ENCODE assay signal across 33 cellular contexts in genomic region chr19:31600731-31601295, GRCh38.
"Had no signal": no experiment of that assay in that cellular context is flagged by ENCODE, and none has a peak within 500 bp of the region (broad histone marks: within the 10 kb centered on the region; RNA-seq: fewer than 3 reads in every experiment).

No MANE protein-coding gene starts in this region.

- H3K36me3 Mint-ChIP-seq: activated CD8-positive, alpha-beta memory T cell treated with anti-CD3 and anti-CD28 coated beads, Interleukin-2, amount 10 ng/mL, durations not matched to agents 7 days and 5 days; activated naive CD4-positive, alpha-beta T cell treated with anti-CD3 and anti-CD28 coated beads, Interleukin-2, amount 10 ng/mL, durations not matched to agents 7 days and 5 days; activated naive CD8-positive, alpha-beta T cell had no signal

- H3K9me3 Mint-ChIP-seq: activated CD4-positive, alpha-beta memory T cell treated with anti-CD3 and anti-CD28 coated beads, Interleukin-2, amount 10 ng/mL, durations not matched to agents 7 days and 5 days; activated naive CD4-positive, alpha-beta T cell treated with anti-CD3 and anti-CD28 coated beads, Interleukin-2, amount 10 ng/mL, durations not matched to agents 7 days and 5 days; activated naive CD8-positive, alpha-beta T cell treated with anti-CD3 and anti-CD28 coated beads, Interleukin-2, amount 50 U/mL, for 24 hours had no signal

- H3K36me3 ChIP-seq: brain microvascular endothelial cell, WERI-Rb-1 had no signal

- H3K4me3 ChIP-seq: K562, PC-9 had no signal

- H3K27me3 ChIP-seq: brain microvascular endothelial cell had no signal

- H3K27ac ChIP-seq: brain microvascular endothelial cell, PC-9, RWPE1, WERI-Rb-1 had no signal

- ATAC-seq: activated CD8-positive, alpha-beta memory T cell treated with anti-CD3 and anti-CD28 coated beads, Interleukin-2, amount 10 ng/mL, durations not matched to agents 7 days and 5 days; activated naive CD8-positive, alpha-beta T cell treated with anti-CD3 and anti-CD28 coated beads, Interleukin-2, amount 50 U/mL, for 24 hours; K562; Right ventricle myocardium inferior had no signal

- H3K4me1 Mint-ChIP-seq: activated CD4-positive, alpha-beta memory T cell treated with anti-CD3 and anti-CD28 coated beads, Interleukin-2, amount 10 ng/mL, durations not matched to agents 7 days and 5 days; activated CD8-positive, alpha-beta memory T cell treated with anti-CD3 and anti-CD28 coated beads, Interleukin-2, amount 10 ng/mL, durations not matched to agents 7 days and 5 days; activated naive CD4-positive, alpha-beta T cell treated with anti-CD3 and anti-CD28 coated beads, Interleukin-2, amount 10 ng/mL, durations not matched to agents 7 days and 5 days; activated naive CD8-positive, alpha-beta T cell treated with anti-CD3 and anti-CD28 coated beads, Interleukin-2, amount 50 U/mL, for 24 hours had no signal

- DNase-seq: activated CD4-positive, alpha-beta memory T cell treated with anti-CD3 and anti-CD28 coated beads, Interleukin-2, amount 10 ng/mL, durations not matched to agents 7 days and 5 days; activated CD4-positive, alpha-beta T cell treated with anti-CD3 and anti-CD28 coated beads for 1 hour; activated CD4-positive, alpha-beta T cell treated with anti-CD3 and anti-CD28 coated beads for 48 hours; activated CD4-positive, CD25-positive, alpha-beta regulatory T cell; activated CD8-positive, alpha-beta memory T cell treated with anti-CD3 and anti-CD28 coated beads for 24 hours; activated CD8-positive, alpha-beta memory T cell treated with anti-CD3 and anti-CD28 coated beads, Interleukin-2, amount 10 ng/mL, durations not matched to agents 7 days and 5 days; activated CD8-positive, alpha-beta memory T cell treated with anti-CD3 and anti-CD28 coated beads, Interleukin-2, amount 50 U/mL, for 48 hours; activated effector memory CD4-positive, alpha-beta T cell treated with Interleukin-2 at 50 U/mL for 16 hours; activated naive CD4-positive, alpha-beta T cell treated with anti-CD3 and anti-CD28 coated beads, Interleukin-2, amount 10 ng/mL, durations not matched to agents 7 days and 5 days; activated naive CD8-positive, alpha-beta T cell treated with anti-CD3 and anti-CD28 coated beads, Interleukin-2, amount 50 U/mL, for 24 hours; activated T-cell treated with anti-CD3 and anti-CD28 coated beads, Interleukin-2, amount 50 U/mL, for 48 hours; anterior cingulate cortex; brain microvascular endothelial cell; central memory CD4-positive, alpha-beta T cell; NCI-H1092 treated with DMSO at 0.1 percent for 48 hours; NCI-H1417; NCI-H146; NCI-H187; NCI-H2081 treated with DMSO at 0.1 percent for 48 hours; NCI-H226; NCI-H446 treated with DMSO at 0.1 percent for 48 hours; NCI-H524; PC-9; SIG-M5; SW 1271; T-helper 1 cell; T-helper 2 cell; T-helper 9 cell; WERI-Rb-1 had no signal

- H3K27me3 Mint-ChIP-seq: activated CD4-positive, alpha-beta memory T cell treated with anti-CD3 and anti-CD28 coated beads, Interleukin-2, amount 10 ng/mL, durations not matched to agents 7 days and 5 days; activated CD8-positive, alpha-beta memory T cell treated with anti-CD3 and anti-CD28 coated beads, Interleukin-2, amount 10 ng/mL, durations not matched to agents 7 days and 5 days; activated naive CD4-positive, alpha-beta T cell treated with anti-CD3 and anti-CD28 coated beads, Interleukin-2, amount 10 ng/mL, durations not matched to agents 7 days and 5 days; activated naive CD8-positive, alpha-beta T cell; activated naive CD8-positive, alpha-beta T cell treated with anti-CD3 and anti-CD28 coated beads, Interleukin-2, amount 50 U/mL, for 24 hours had no signal

- H3K4me3 Mint-ChIP-seq: activated CD4-positive, alpha-beta memory T cell treated with anti-CD3 and anti-CD28 coated beads, Interleukin-2, amount 10 ng/mL, durations not matched to agents 7 days and 5 days; activated CD8-positive, alpha-beta memory T cell treated with anti-CD3 and anti-CD28 coated beads, Interleukin-2, amount 10 ng/mL, durations not matched to agents 7 days and 5 days; activated naive CD4-positive, alpha-beta T cell treated with anti-CD3 and anti-CD28 coated beads, Interleukin-2, amount 10 ng/mL, durations not matched to agents 7 days and 5 days; activated naive CD8-positive, alpha-beta T cell; activated naive CD8-positive, alpha-beta T cell treated with anti-CD3 and anti-CD28 coated beads, Interleukin-2, amount 50 U/mL, for 24 hours had no signal

- H3K27ac Mint-ChIP-seq: activated CD4-positive, alpha-beta memory T cell treated with anti-CD3 and anti-CD28 coated beads, Interleukin-2, amount 10 ng/mL, durations not matched to agents 7 days and 5 days; activated CD8-positive, alpha-beta memory T cell treated with anti-CD3 and anti-CD28 coated beads, Interleukin-2, amount 10 ng/mL, durations not matched to agents 7 days and 5 days; activated naive CD4-positive, alpha-beta T cell treated with anti-CD3 and anti-CD28 coated beads, Interleukin-2, amount 10 ng/mL, durations not matched to agents 7 days and 5 days; activated naive CD8-positive, alpha-beta T cell; activated naive CD8-positive, alpha-beta T cell treated with anti-CD3 and anti-CD28 coated beads, Interleukin-2, amount 50 U/mL, for 24 hours had no signal
